ENCODE assay signal across 18 cellular contexts in the genomic region with DNA sequence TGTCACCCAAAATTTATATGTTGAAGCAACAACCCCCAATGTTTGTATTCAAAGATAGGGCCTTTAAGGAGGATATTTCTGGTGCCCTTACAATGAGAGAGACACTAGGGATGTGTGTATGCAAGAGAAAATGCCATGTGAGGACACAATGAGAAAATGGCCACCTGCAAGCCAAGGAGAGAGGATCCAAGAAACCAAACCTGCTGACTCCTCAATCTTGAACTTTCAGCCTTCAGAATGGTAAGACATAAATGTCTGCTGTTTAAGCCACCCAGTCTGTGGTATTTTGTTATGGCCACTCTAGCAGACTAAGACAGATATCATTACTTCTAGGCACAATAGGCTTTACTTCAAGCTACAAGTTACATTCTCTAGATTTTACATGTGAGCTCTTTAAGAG.
DNase-seq lines count a peak whose midpoint lies in the region; ATAC-seq and TF ChIP-seq lines count a peak whose summit lies in the region.
"Had no signal": no experiment of that assay in that cellular context is flagged by ENCODE, and none has a peak within 500 bp of the region (broad histone marks: within the 10 kb centered on the region; RNA-seq: fewer than 3 reads in every experiment).

No MANE protein-coding gene starts in this region.

- DNase-seq in GM23338 (ENCODE audit: low spot score) (no peak), MM.1S (peak; percentile 56), RPMI8226 (peak; percentile 3), SKM-1 (lab: John Stamatoyannopoulos, UW; ENCODE audit: unreplicated experiment) (no peak), OCI-LY7 (ENCODE audit: low spot score) (no peak), H7 (no peak)
- DNase-seq: AML-193; Caco-2; Calu3; CD4-positive, alpha-beta T cell; CD8-positive, alpha-beta T cell; DMS79 treated with DMSO at 0.1 percent for 48 hours; GF-D8 had no signal

- no peak overlapping the region for H3K27ac Mint-ChIP-seq in GM23338
- H3K27ac Mint-ChIP-seq: B cell; CD4-positive, alpha-beta T cell; CD8-positive, alpha-beta T cell had no signal

- no peaks in the 10 kb centered on the region for H3K9me3 Mint-ChIP-seq in GM23338

- H3K4me3 Mint-ChIP-seq in GM23338: no peak overlapping the region
- H3K4me3 Mint-ChIP-seq: B cell; CD4-positive, alpha-beta T cell; CD8-positive, alpha-beta T cell had no signal

- H3K27me3 ChIP-seq in BLaER1 (no peaks in the 10 kb centered on the region), GM23338 (ENCODE audit: insufficient read depth) (no peaks in the 10 kb centered on the region), MM.1S (replicated peaks; ENCODE audit: insufficient read depth, low read length) (no peaks in the 10 kb centered on the region), H7 (ENCODE audit: control insufficient read depth, insufficient read depth, low read length) (no peaks in the 10 kb centered on the region)

- H3K4me2 ChIP-seq in BLaER1 (peak overlapping the region; percentile 85), GM23338 (no peak overlapping the region), MM.1S (ENCODE audit: low read depth, low read length) (no peak overlapping the region), OCI-LY7 (ENCODE audit: low read length) (no peak overlapping the region)
- H3K4me2 ChIP-seq: A549 had no signal

- POLR2A ChIA-PET in OCI-LY7 (lab: Charles Lee): interaction anchor here (0.5 to 0.6 kb wide), 2 partner anchors 10 to 790 kb away, joined by 3 read pairs; no protein-coding TSS in a partner anchor

- no peaks in the 10 kb centered on the region for H3K36me3 Mint-ChIP-seq in GM23338 (ENCODE audit: low read depth)
- H3K36me3 Mint-ChIP-seq: CD8-positive, alpha-beta T cell had no signal

- intact Hi-C loops in OCI-LY7 (cut with micrococcal nuclease; ENCODE audit: unreplicated experiment): no loop called here

- H3K27me3 Mint-ChIP-seq in GM23338 (ENCODE audit: insufficient read depth, low read depth, poor library complexity): no peaks in the 10 kb centered on the region
- H3K27me3 Mint-ChIP-seq: B cell; CD4-positive, alpha-beta T cell had no signal

- CTCF ChIA-PET in OCI-LY7 (lab: Charles Lee; ENCODE audit: unreplicated experiment): no interaction called here

- H4K20me1 ChIP-seq in BLaER1 (no peaks in the 10 kb centered on the region), GM23338 (replicated peaks; ENCODE audit: insufficient read depth) (no peaks in the 10 kb centered on the region), MM.1S (ENCODE audit: insufficient read depth, low read length) (no peaks in the 10 kb centered on the region), OCI-LY7 (ENCODE audit: insufficient read depth, low read length) (no peaks in the 10 kb centered on the region)

- H3F3A ChIP-seq in GM23338 (replicated peaks; ENCODE audit: low read depth): no peaks in the 10 kb centered on the region
- H3F3A ChIP-seq in MM.1S (ENCODE audit: insufficient read depth, low read length): no peaks in the 10 kb centered on the region

- H3K9me2 ChIP-seq in GM23338 (ENCODE audit: insufficient read depth) (no peaks in the 10 kb centered on the region), MM.1S (replicated peaks; ENCODE audit: insufficient read depth, low read length) (no peaks in the 10 kb centered on the region), OCI-LY7 (ENCODE audit: insufficient read depth, low read length) (no peaks in the 10 kb centered on the region)

- no peaks in the 10 kb centered on the region for H3K4me1 Mint-ChIP-seq in GM23338
- H3K4me1 Mint-ChIP-seq: B cell had no signal

- H2AFZ ChIP-seq in GM23338 (peak overlapping the region; percentile 9; the same call in 1 of the 2 replicates), MM.1S (ENCODE audit: low read length) (no peak overlapping the region), OCI-LY7 (ENCODE audit: low read length) (no peak overlapping the region)

- ATAC-seq in GM23338: no peak
- ATAC-seq: A549; CD8-positive, alpha-beta T cell had no signal

- H3K9me3 ChIP-seq in BLaER1 (peaks cover 14% of the 10 kb centered on the region), MM.1S (replicated peaks; ENCODE audit: insufficient read depth, low read length) (no peaks in the 10 kb centered on the region), OCI-LY7 (ENCODE audit: low read length) (no peaks in the 10 kb centered on the region)
- H3K9me3 ChIP-seq: A549, Caco-2 had no signal

- no TSS peak for BruUV-seq in OCI-LY7 (replicated peaks; lab: Mats Ljungman, UMichigan)

- no peaks in the 10 kb centered on the region for H3K36me3 ChIP-seq in BLaER1
- no peaks in the 10 kb centered on the region for H3K36me3 ChIP-seq in GM23338 (ENCODE audit: insufficient read depth)
- no peaks in the 10 kb centered on the region for H3K36me3 ChIP-seq in MM.1S (replicated peaks; ENCODE audit: insufficient read depth, low read length)
- H3K36me3 ChIP-seq in OCI-LY7 (ENCODE audit: insufficient read depth, low read length): no peaks in the 10 kb centered on the region
- H3K36me3 ChIP-seq in H7 (replicated peaks; ENCODE audit: control insufficient read depth, insufficient read depth, low read length): no peaks in the 10 kb centered on the region

- H3K9ac ChIP-seq in BLaER1: no peak overlapping the region
- H3K9ac ChIP-seq in MM.1S (ENCODE audit: low read length): no peak overlapping the region

- H3K27ac ChIP-seq in BLaER1 (peak overlapping the region; percentile 81; the same call in 1 of the 2 replicates), GM23338 (ENCODE audit: low read depth) (no peak overlapping the region), MM.1S (ENCODE audit: low read length) (no peak overlapping the region), OCI-LY7 (ENCODE audit: low read depth, low read length, poor library complexity, severe bottlenecking) (no peak overlapping the region)
- H3K27ac ChIP-seq: 22Rv1, A549, C4-2B had no signal

- TF ChIP-seq CTCF in GM23338 (conservative IDR thresholded peaks at IDR 0.05; ENCODE audit: low read depth in 2 of 2) (no peak), MM.1S (IDR thresholded peaks at IDR 0.05; ENCODE audit: low read length) (no peak), OCI-LY7 (conservative IDR thresholded peaks at IDR 0.05; ENCODE audit: low read length) (no peak)

- H3K4me3 ChIP-seq in BLaER1 (no peak overlapping the region), GM23338 (no peak overlapping the region), MM.1S (ENCODE audit: low read length) (no peak overlapping the region), OCI-LY7 (ENCODE audit: low read depth, low read length, poor library complexity, severe bottlenecking) (no peak overlapping the region), H7 (ENCODE audit: insufficient read depth, low read depth, low read length) (no peak overlapping the region)
- H3K4me3 ChIP-seq: A549 had no signal

- H3K4me1 ChIP-seq in BLaER1 (peaks cover 34% of the 10 kb centered on the region), GM23338 (ENCODE audit: insufficient read depth) (no peaks in the 10 kb centered on the region), MM.1S (ENCODE audit: low read length) (0 out of 2 replicates have a peak, but pooled peaks cover 4% of the 10 kb centered on the region), OCI-LY7 (ENCODE audit: insufficient read depth, low read length, poor library complexity, severe bottlenecking) (peaks cover 5% of the 10 kb centered on the region)
- H3K4me1 ChIP-seq: A549, Caco-2 had no signal

- H3K79me2 ChIP-seq in GM23338 (replicated peaks; ENCODE audit: insufficient read depth) (no peaks in the 10 kb centered on the region), MM.1S (ENCODE audit: low read length) (no peaks in the 10 kb centered on the region), OCI-LY7 (ENCODE audit: insufficient read depth, low read depth, low read length) (no peaks in the 10 kb centered on the region)

TF ChIP-seq in GM23338, 12 proteins besides CTCF, POLR2A, EP300 and RAD21 (continues in another document):
- TF ChIP-seq CREB1 (CRISPR knock-in tag; IDR thresholded peaks at IDR 0.05; ENCODE audit: low read depth): no peak
- no peak for TF ChIP-seq STAT1 (IDR thresholded peaks at IDR 0.05; ENCODE audit: unreplicated experiment)
- no peak for TF ChIP-seq EZH2phosphoT487 (IDR thresholded peaks at IDR 0.05; ENCODE audit: unreplicated experiment)
- no peak for TF ChIP-seq ZNF114 (CRISPR knock-in tag; IDR thresholded peaks at IDR 0.05)

Comparison
In these comparisons a context has a peak if more than half of its experiments do, and no peak if none do; other contexts are left out.
1. DNase-seq: peak in MM.1S (single experiment) and RPMI8226 (single experiment); none in GM23338 (single experiment), SKM-1 (single experiment), OCI-LY7 (single experiment) and H7 (single experiment).